Comparison of ENCODE assay signal across 13 cellular contexts in the genomic region with DNA sequence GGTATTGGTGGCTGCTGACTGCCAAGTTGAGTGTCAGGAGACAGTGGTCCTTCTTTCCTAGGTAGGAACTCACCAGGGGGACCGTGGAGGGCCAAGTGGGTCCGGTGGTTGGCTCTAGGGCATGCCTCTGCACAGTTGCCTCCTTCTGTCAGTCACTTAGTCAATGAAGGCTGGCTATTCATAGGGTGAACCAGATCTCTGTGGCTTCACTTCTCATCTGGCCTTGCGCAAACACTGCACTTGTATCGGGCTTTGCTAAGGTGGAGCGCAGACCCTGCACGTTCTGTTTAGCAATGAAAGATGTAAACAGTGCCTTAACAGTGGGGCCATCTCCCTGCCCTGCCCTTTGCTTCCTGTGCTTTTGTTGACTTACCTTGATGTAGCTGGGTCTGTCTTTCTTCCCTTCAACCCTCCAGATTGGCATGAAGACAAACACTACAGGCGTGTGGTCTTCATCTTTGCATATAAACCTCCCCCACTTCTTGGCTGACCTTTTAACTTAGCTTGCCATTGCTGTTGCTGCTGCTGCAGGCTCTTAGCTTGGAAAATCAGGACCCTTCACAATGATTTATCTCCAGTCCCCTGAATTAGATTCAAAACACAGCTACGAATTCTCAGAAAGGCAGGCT. TPM values are rescaled to one million over a fixed set of nuclear protein-coding genes. Genes with fewer than 3 reads are reported as not detected.
DNase-seq lines count a peak whose midpoint lies in the region; ATAC-seq and TF ChIP-seq lines count a peak whose summit lies in the region.
"Had no signal": no experiment of that assay in that cellular context is flagged by ENCODE, and none has a peak within 500 bp of the region (broad histone marks: within the 10 kb centered on the region; RNA-seq: fewer than 3 reads in every experiment).

No MANE protein-coding gene starts in this region.

- H3K9ac ChIP-seq in OCI-LY3 (ENCODE audit: low read length) (no peak overlapping the region), stomach smooth muscle (ENCODE audit: low read length in 2 of 2) (no peak overlapping the region)

- H3K27me3 ChIP-seq in OCI-LY3 (ENCODE audit: low read depth, low read length) (no peaks in the 10 kb centered on the region), stomach smooth muscle (ENCODE audit: control insufficient read depth in 1 of 2, insufficient read depth in 2 of 2, low read length in 2 of 2) (no peaks in the 10 kb centered on the region), thyroid gland (no peaks in the 10 kb centered on the region)
- H3K27me3 ChIP-seq: BE2C had no signal

- no peak for TF ChIP-seq POLR2A in thyroid gland (IDR thresholded peaks at IDR 0.05)

- H2AFZ ChIP-seq in OCI-LY3 (ENCODE audit: low read depth, low read length): no peak overlapping the region

- H3K4me1 ChIP-seq in OCI-LY3 (ENCODE audit: low read length): peaks cover 94% of the 10 kb centered on the region
- H3K4me1 ChIP-seq in stomach smooth muscle (ENCODE audit: control insufficient read depth, insufficient read depth, low read length): peaks cover 30% of the 10 kb centered on the region
- peaks cover under 1 to 6% of the 10 kb centered on the region in 2 donors for H3K4me1 ChIP-seq in thyroid gland

- H3K79me2 ChIP-seq in OCI-LY3 (ENCODE audit: low read length): peaks cover 100% of the 10 kb centered on the region

- H3K9me3 ChIP-seq in OCI-LY3 (ENCODE audit: insufficient read depth, low read length) (no peaks in the 10 kb centered on the region), stomach smooth muscle (ENCODE audit: control insufficient read depth in 2 of 2, low read length in 2 of 2) (no peaks in the 10 kb centered on the region), thyroid gland (no peaks in the 10 kb centered on the region)
- H3K9me3 ChIP-seq: BE2C had no signal

- no peak overlapping the region for H3K4me2 ChIP-seq in OCI-LY3 (ENCODE audit: low read length)

- H3K4me3 ChIP-seq in OCI-LY3 (ENCODE audit: low read length) (no peak overlapping the region), stomach smooth muscle (ENCODE audit: low read length in 2 of 2) (peak overlapping the region; percentile 32 to 35), thyroid gland (replicated peaks in 1 of 3) (no peak overlapping the region)

- H3K27ac ChIP-seq in OCI-LY3 (ENCODE audit: low read length) (peak overlapping the region; percentile 4; the same call in 1 of the 2 replicates), stomach smooth muscle (ENCODE audit: low read length) (peak overlapping the region; percentile 41), thyroid gland (no peak overlapping the region)
- H3K27ac ChIP-seq: epithelial cell of prostate had no signal

- ATAC-seq in GM18870 (IDR thresholded peaks at IDR 0.05; ENCODE audit: unreplicated experiment): no peak
- ATAC-seq in HG03460 (IDR thresholded peaks at IDR 0.05; ENCODE audit: unreplicated experiment): no peak

- 77 to 82% methylated on average over 8 of the region's 8 CpGs for whole genome bisulfite sequencing in thyroid gland, 2 donors

- peak; percentile 63 for DNase-seq in activated gamma-delta T cell treated with Interleukin-2 at 50 U/mL for 16 hours
- no peak for DNase-seq in activated gamma-delta T cell (lab: John Stamatoyannopoulos, UW)
- peak; percentile 57 for DNase-seq in central memory CD4-positive, alpha-beta T cell
- no peak for DNase-seq in thyroid gland
- DNase-seq: aorta, BE2C, IMR-90, NCI-H524 had no signal

- H3K36me3 ChIP-seq in OCI-LY3 (replicated peaks; ENCODE audit: low read depth, low read length): peaks cover 57% of the 10 kb centered on the region
- H3K36me3 ChIP-seq in stomach smooth muscle (ENCODE audit: control insufficient read depth in 2 of 2, insufficient read depth in 2 of 2, low read length in 2 of 2): no peaks in the 10 kb centered on the region
- no peaks in the 10 kb centered on the region for H3K36me3 ChIP-seq in thyroid gland
- H3K36me3 ChIP-seq: BE2C had no signal

- no peak for TF ChIP-seq CTCF in OCI-LY3 (IDR thresholded peaks at IDR 0.05; ENCODE audit: low read depth, low read length)
- TF ChIP-seq CTCF in thyroid gland (IDR thresholded peaks at IDR 0.05): no peak

- intact Hi-C loops in thyroid gland (cut with DNase I): loop anchor here (10.0 kb wide), 1 partner anchor 115 kb away; no protein-coding TSS in a partner anchor

- H4K20me1 ChIP-seq in OCI-LY3 (ENCODE audit: insufficient read depth, low read length): peaks cover 87% of the 10 kb centered on the region

RNA-seq across cellular contexts. Expression of gene SORL1, which starts 7.4 kb away (rescaled TPM):
- 10 to 100 TPM; 19.6 to 73.8 (median 53.6) TPM for total RNA-seq in thyroid gland

Comparison
In these comparisons a context has a peak if more than half of its experiments do, and no peak if none do; other contexts are left out.
1. DNase-seq: peak in activated gamma-delta T cell treated with Interleukin-2 at 50 U/mL for 16 hours (single experiment) and central memory CD4-positive, alpha-beta T cell (single experiment); none in activated gamma-delta T cell (single experiment) and thyroid gland (0 of 2).
2. H3K27ac ChIP-seq: peak in OCI-LY3 (single experiment) and stomach smooth muscle (single experiment); none in thyroid gland (0 of 3).
3. H3K4me3 ChIP-seq: peak in stomach smooth muscle (2 of 2); none in OCI-LY3 (single experiment) and thyroid gland (0 of 3).